ENCODE assay signal across 1 cellular context in the genomic region with DNA sequence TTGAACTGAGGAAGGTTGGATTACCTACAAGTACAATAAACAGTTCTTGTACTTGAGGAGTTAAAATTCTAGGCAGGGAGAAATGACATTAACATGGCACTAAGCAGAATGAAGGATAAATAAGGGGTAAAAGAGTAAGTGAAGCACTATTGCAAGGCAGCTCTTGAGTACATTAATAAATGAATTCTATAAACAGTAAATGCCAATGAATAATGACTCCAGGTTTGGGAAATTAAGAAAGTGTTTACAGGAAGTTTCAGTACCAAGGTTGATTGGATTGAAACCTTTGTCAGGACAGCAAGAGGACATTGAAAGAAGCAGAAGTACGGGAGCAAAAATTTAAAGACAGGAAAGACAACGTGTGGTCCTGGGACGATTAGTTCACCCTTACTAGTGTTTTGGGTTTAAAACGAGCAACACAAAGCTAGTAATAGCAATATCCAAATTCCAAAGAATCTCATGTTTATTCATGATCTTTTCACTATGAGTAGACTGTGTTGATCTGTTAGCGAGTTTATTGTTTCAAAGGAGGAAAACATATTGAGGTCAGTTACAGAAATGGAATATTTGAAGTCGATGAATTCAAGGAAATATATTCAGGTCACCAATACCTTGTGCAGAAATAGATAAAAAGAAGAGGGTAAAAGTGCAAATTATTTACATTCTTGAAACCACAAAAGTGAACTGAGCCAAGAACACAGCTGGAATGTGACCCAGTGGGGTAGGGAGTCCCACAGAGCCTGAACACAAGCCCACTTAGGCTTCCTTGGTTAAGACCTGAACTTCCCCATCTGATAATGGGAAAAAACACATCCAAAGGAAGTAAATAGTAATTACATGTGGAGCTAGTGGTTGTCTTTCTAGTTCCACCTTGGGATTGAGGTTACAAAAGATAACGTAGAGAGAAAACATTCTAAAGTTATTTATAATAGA.
A peak's percentile ranks its signal among the peaks of the same experiment; 100 is the strongest.
TF ChIP-seq lines count a peak whose summit lies in the region.

No MANE protein-coding gene starts in this region.

TF ChIP-seq in H1, 55 proteins besides CTCF, POLR2A, EP300 and RAD21:
- TF ChIP-seq SIRT6 (IDR thresholded peaks at IDR 0.05; ENCODE audit: low read length) (no peak), TEAD4 (IDR thresholded peaks at IDR 0.05; ENCODE audit: low read depth, low read length) (0 out of 2 replicates have a peak, but pooled peaks have one; percentile 35)
